In genomic region chrX:139831689-139832456, GRCh38 we compare ENCODE assay signal across 8 cellular contexts.
DNase-seq lines count a peak whose midpoint lies in the region; ATAC-seq and TF ChIP-seq lines count a peak whose summit lies in the region.

No MANE protein-coding gene starts in this region.

- no peak for TF ChIP-seq CTCF in GM10266 (IDR thresholded peaks at IDR 0.05; ENCODE audit: control insufficient read depth, insufficient read depth, low read depth, missing control alignments)
- no peak for TF ChIP-seq CTCF in KMS-11 (conservative IDR thresholded peaks at IDR 0.05; ENCODE audit: low read depth, low read length)
- no peak for TF ChIP-seq CTCF in osteocyte (IDR thresholded peaks at IDR 0.05)

- H3K9ac ChIP-seq in KMS-11, result no peak overlapping the region

- H4K20me1 ChIP-seq in KMS-11 (ENCODE audit: insufficient read depth), result no peaks in the 10 kb centered on the region

- no peaks in the 10 kb centered on the region for H3K79me2 ChIP-seq in KMS-11 (ENCODE audit: insufficient read depth, low read depth)

- H3K36me3 ChIP-seq in KMS-11 (ENCODE audit: insufficient read depth), result no peaks in the 10 kb centered on the region

- H3K27me3 ChIP-seq in KMS-11 (ENCODE audit: insufficient read depth, low read depth), result no peaks in the 10 kb centered on the region

- H3K9me3 Mint-ChIP-seq in osteocyte (ENCODE audit: unreplicated experiment), result no peaks in the 10 kb centered on the region
- no peaks in the 10 kb centered on the region for H3K9me3 Mint-ChIP-seq in activated T-cell treated with anti-CD3 and anti-CD28 coated beads, Interleukin-2, amount 50 U/mL, for 4 hours

- no peak overlapping the region for H2AFZ ChIP-seq in KMS-11 (ENCODE audit: low read depth)

- H3K4me3 ChIP-seq in KMS-11 (IDR thresholded peaks at IDR 0.05; ENCODE audit: insufficient read depth, low read depth, low read length), result no peak overlapping the region

- H3K36me3 Mint-ChIP-seq in osteocyte (ENCODE audit: unreplicated experiment), result no peaks in the 10 kb centered on the region
- H3K36me3 Mint-ChIP-seq in activated T-cell treated with anti-CD3 and anti-CD28 coated beads, Interleukin-2, amount 50 U/mL, for 4 hours (ENCODE audit: insufficient read depth), result no peaks in the 10 kb centered on the region

- ATAC-seq in GM21786 (IDR thresholded peaks at IDR 0.05; ENCODE audit: unreplicated experiment), result peak; percentile 86
- no peak for ATAC-seq in activated T-cell treated with anti-CD3 and anti-CD28 coated beads, Interleukin-2, amount 50 U/mL, for 4 hours

- peaks cover 27% of the 10 kb centered on the region for H3K4me1 ChIP-seq in KMS-11 (ENCODE audit: low read depth, poor library complexity, severe bottlenecking)

- DNase-seq in GM10266 (ENCODE audit: extremely low spot score) (peak; percentile 2), brain pericyte (ENCODE audit: low read depth, low spot score) (peak; percentile 6), osteocyte (ENCODE audit: extremely low spot score, unreplicated experiment) (no peak), NCI-H2107 (lab: John Stamatoyannopoulos, UW) (no peak), cerebellar cortex (ENCODE audit: low spot score) (no peak)
- DNase-seq in activated T-cell treated with anti-CD3 and anti-CD28 coated beads, Interleukin-2, amount 50 U/mL, for 4 hours, result no peak

- H3K4me1 Mint-ChIP-seq in osteocyte (ENCODE audit: unreplicated experiment), result peaks cover 50% of the 10 kb centered on the region
- peaks cover 19% of the 10 kb centered on the region for H3K4me1 Mint-ChIP-seq in activated T-cell treated with anti-CD3 and anti-CD28 coated beads, Interleukin-2, amount 50 U/mL, for 4 hours (ENCODE audit: low read depth)

- H3K4me3 Mint-ChIP-seq in osteocyte (ENCODE audit: unreplicated experiment), result no peak overlapping the region
- H3K4me3 Mint-ChIP-seq in activated T-cell treated with anti-CD3 and anti-CD28 coated beads, Interleukin-2, amount 50 U/mL, for 4 hours, result no peak overlapping the region

- H3K27me3 Mint-ChIP-seq in osteocyte (ENCODE audit: unreplicated experiment), result no peaks in the 10 kb centered on the region
- H3K27me3 Mint-ChIP-seq in activated T-cell treated with anti-CD3 and anti-CD28 coated beads, Interleukin-2, amount 50 U/mL, for 4 hours (ENCODE audit: low read depth), result no peaks in the 10 kb centered on the region

- H3K4me2 ChIP-seq in KMS-11, result peak overlapping the region; percentile 11; the same call in 1 of the 2 replicates

- H3K27ac ChIP-seq in KMS-11, result no peak overlapping the region

- H3K27ac Mint-ChIP-seq in osteocyte (ENCODE audit: unreplicated experiment), result peak overlapping the region; percentile 68

Comparison
In these comparisons a context has a peak if more than half of its experiments do, and no peak if none do; other contexts are left out.
1. DNase-seq: peak in GM10266 (single experiment) and brain pericyte (single experiment); none in osteocyte (single experiment), NCI-H2107 (single experiment), cerebellar cortex (single experiment) and activated T-cell treated with anti-CD3 and anti-CD28 coated beads, Interleukin-2, amount 50 U/mL, for 4 hours (single experiment).